ENCODE assay signal across 13 cellular contexts in genomic region chr7:99210265-99210970, GRCh38. TPM values are rescaled to one million over a fixed set of nuclear protein-coding genes. Genes with fewer than 3 reads are reported as not detected.
DNase-seq lines count a peak whose midpoint lies in the region; ATAC-seq and TF ChIP-seq lines count a peak whose summit lies in the region.
"Had no signal": no experiment of that assay in that cellular context is flagged by ENCODE, and none has a peak within 500 bp of the region (broad histone marks: within the 10 kb centered on the region; RNA-seq: fewer than 3 reads in every experiment).

No MANE protein-coding gene starts in this region.

- H4K20me1 ChIP-seq in neural progenitor cell (ENCODE audit: low read depth) = no peaks in the 10 kb centered on the region

- intact Hi-C loops in Calu3 (cut with micrococcal nuclease; ENCODE audit: unreplicated experiment) = loop anchor here (5.0 kb wide), 2 partner anchors 57 to 68 kb away; partner anchors contain the start of gene SMURF1
- intact Hi-C loops in spleen (cut with DNase I; ENCODE audit: low total_unique reads) = no loop called here
- intact Hi-C loops in activated CD4-positive, alpha-beta T cell treated with anti-CD3 and anti-CD28 coated beads for 36 hours (cut with DNase I, micrococcal nuclease) = no loop called here
- intact Hi-C loops in sciatic nerve (cut with DNase I) = no loop called here

- H3K27me3 ChIP-seq in endodermal cell (ENCODE audit: control insufficient read depth, insufficient read depth, low read length, poor library complexity, severe bottlenecking) (no peaks in the 10 kb centered on the region), neural progenitor cell (no peaks in the 10 kb centered on the region), spleen (replicated peaks in 1 of 7) (peaks cover 0 to 10% (median 0%) of the 10 kb centered on the region in 7 donors)

- H3K4me3 ChIP-seq in endodermal cell (ENCODE audit: low read length) (no peak overlapping the region), neural progenitor cell (no peak overlapping the region), spleen (no peak overlapping the region)

- H3K9me3 Mint-ChIP-seq in Calu3 (ENCODE audit: low read depth, unreplicated experiment) = no peaks in the 10 kb centered on the region
- H3K9me3 Mint-ChIP-seq in endodermal cell = no peaks in the 10 kb centered on the region
- no peaks in the 10 kb centered on the region for H3K9me3 Mint-ChIP-seq in neural progenitor cell
- no peaks in the 10 kb centered on the region for H3K9me3 Mint-ChIP-seq in activated CD4-positive, alpha-beta T cell treated with anti-CD3 and anti-CD28 coated beads for 36 hours (ENCODE audit: low read depth)
- H3K9me3 Mint-ChIP-seq: naive B cell had no signal

- BruUV-seq in Calu3 (replicated peaks; lab: Mats Ljungman, UMichigan) = TSS peak; percentile 46

- peaks cover 13% of the 10 kb centered on the region for H3K36me3 Mint-ChIP-seq in Calu3 (ENCODE audit: insufficient read depth, unreplicated experiment)
- H3K36me3 Mint-ChIP-seq in endodermal cell (ENCODE audit: low read depth) = no peaks in the 10 kb centered on the region
- no peaks in the 10 kb centered on the region for H3K36me3 Mint-ChIP-seq in neural progenitor cell
- H3K36me3 Mint-ChIP-seq in activated CD4-positive, alpha-beta T cell treated with anti-CD3 and anti-CD28 coated beads for 36 hours (ENCODE audit: low read depth) = no peaks in the 10 kb centered on the region
- H3K36me3 Mint-ChIP-seq: naive B cell had no signal

- no peaks in the 10 kb centered on the region for H3K4me1 ChIP-seq in endodermal cell (ENCODE audit: control insufficient read depth, insufficient read depth, low read length)
- H3K4me1 ChIP-seq in neural progenitor cell = peaks cover 7% of the 10 kb centered on the region
- no peaks in the 10 kb centered on the region for H3K4me1 ChIP-seq in spleen

- TF ChIP-seq POLR2A in spleen (IDR thresholded peaks at IDR 0.05) = no peak

- CTCF ChIA-PET in Calu3 (lab: Charles Lee) = interaction anchor here (1.2 to 1.3 kb wide), 2 partner anchors 10 to 48 kb away, joined by 3 to 4 read pairs; no protein-coding TSS in a partner anchor
- CTCF ChIA-PET in activated CD4-positive, alpha-beta T cell treated with anti-CD3 and anti-CD28 coated beads for 36 hours (lab: Charles Lee) = no interaction called here

- no peak overlapping the region for H3K27ac ChIP-seq in endodermal cell (ENCODE audit: low read depth, low read length)
- H3K27ac ChIP-seq in neural progenitor cell = no peak overlapping the region
- H3K27ac ChIP-seq in spleen = no peak overlapping the region

- H3K36me3 ChIP-seq in endodermal cell (ENCODE audit: control insufficient read depth, insufficient read depth, low read length) = no peaks in the 10 kb centered on the region
- H3K36me3 ChIP-seq in neural progenitor cell = no peaks in the 10 kb centered on the region
- H3K36me3 ChIP-seq in spleen = no peaks in the 10 kb centered on the region

- H3K9ac ChIP-seq in endodermal cell (ENCODE audit: extremely low read depth, low read length, poor library complexity, severe bottlenecking) (no peak overlapping the region), neural progenitor cell (no peak overlapping the region)

- no peak overlapping the region for H2AFZ ChIP-seq in neural progenitor cell (replicated peaks)

- POLR2A ChIA-PET in activated CD4-positive, alpha-beta T cell treated with anti-CD3 and anti-CD28 coated beads for 36 hours (lab: Charles Lee) = no interaction called here

- peaks cover 25% of the 10 kb centered on the region for H3K4me1 Mint-ChIP-seq in Calu3 (ENCODE audit: low read depth, unreplicated experiment)
- peaks cover 13% of the 10 kb centered on the region for H3K4me1 Mint-ChIP-seq in endodermal cell
- no peaks in the 10 kb centered on the region for H3K4me1 Mint-ChIP-seq in neural progenitor cell
- no peaks in the 10 kb centered on the region for H3K4me1 Mint-ChIP-seq in activated CD4-positive, alpha-beta T cell treated with anti-CD3 and anti-CD28 coated beads for 36 hours
- H3K4me1 Mint-ChIP-seq: naive B cell had no signal

- ATAC-seq in activated CD4-positive, alpha-beta T cell treated with anti-CD3 and anti-CD28 coated beads for 36 hours = no peak
- no peak for ATAC-seq in sciatic nerve

- H3K4me2 ChIP-seq in neural progenitor cell = no peak overlapping the region

- no peaks in the 10 kb centered on the region for H3K79me2 ChIP-seq in neural progenitor cell (ENCODE audit: low read depth)

- H3K27me3 Mint-ChIP-seq in Calu3 (ENCODE audit: unreplicated experiment) (no peaks in the 10 kb centered on the region), endodermal cell (ENCODE audit: insufficient read depth) (no peaks in the 10 kb centered on the region), neural progenitor cell (ENCODE audit: insufficient read depth, low read depth) (peaks cover 10% of the 10 kb centered on the region)
- H3K27me3 Mint-ChIP-seq in activated CD4-positive, alpha-beta T cell treated with anti-CD3 and anti-CD28 coated beads for 36 hours = peaks cover 6% of the 10 kb centered on the region

- WGBS in endodermal cell (ENCODE audit: insufficient coverage in 1 of 2, insufficient read length in 1 of 2), 2 experiments = 90 to 91% methylated on average over 2 to 3 of the region's 3 CpGs
- 65 to 79% (median 68%) methylated on average over 3 of the region's 3 CpGs for WGBS in spleen, 5 donors

- TF ChIP-seq CTCF in Calu3 (IDR thresholded peaks at IDR 0.05; ENCODE audit: unreplicated experiment) (no peak), endodermal cell (conservative IDR thresholded peaks at IDR 0.05) (no peak), neural progenitor cell (IDR thresholded peaks at IDR 0.05) (no peak), spleen (IDR thresholded peaks at IDR 0.05 in 8 of 11, conservative IDR thresholded peaks at IDR 0.05 in 3 of 11) (no peak)

- peak overlapping the region; percentile 50 for H3K4me3 Mint-ChIP-seq in Calu3 (ENCODE audit: low read depth, unreplicated experiment)
- no peak overlapping the region for H3K4me3 Mint-ChIP-seq in endodermal cell
- H3K4me3 Mint-ChIP-seq in neural progenitor cell = no peak overlapping the region
- no peak overlapping the region for H3K4me3 Mint-ChIP-seq in activated CD4-positive, alpha-beta T cell treated with anti-CD3 and anti-CD28 coated beads for 36 hours
- H3K4me3 Mint-ChIP-seq: naive B cell had no signal

- DNase-seq in Calu3 (peak; percentile 40), NCI-H748 treated with DMSO at 0.1 percent for 48 hours (lab: John Stamatoyannopoulos, UW) (peak; percentile 7), endodermal cell (no peak), neural progenitor cell (ENCODE audit: low spot score) (no peak), spleen (no peak), sciatic nerve (ENCODE audit: low spot score) (no peak)
- DNase-seq in activated naive CD4-positive, alpha-beta T cell (lab: John Stamatoyannopoulos, UW) = no peak
- DNase-seq in activated CD4-positive, alpha-beta T cell treated with anti-CD3 and anti-CD28 coated beads for 36 hours = no peak
- DNase-seq: erythroblast, naive B cell, NCI-H2171 treated with DMSO at 0.1 percent for 48 hours, RPMI8226 had no signal

- peak overlapping the region; percentile 100 for H3K27ac Mint-ChIP-seq in Calu3 (ENCODE audit: unreplicated experiment)
- H3K27ac Mint-ChIP-seq in endodermal cell = peak overlapping the region; percentile 20
- peak overlapping the region; percentile 4 for H3K27ac Mint-ChIP-seq in neural progenitor cell
- no peak overlapping the region for H3K27ac Mint-ChIP-seq in activated CD4-positive, alpha-beta T cell treated with anti-CD3 and anti-CD28 coated beads for 36 hours
- H3K27ac Mint-ChIP-seq: naive B cell had no signal

- no peaks in the 10 kb centered on the region for H3F3A ChIP-seq in neural progenitor cell (ENCODE audit: low read depth)

- H3K9me3 ChIP-seq in endodermal cell (ENCODE audit: control insufficient read depth, low read length) = no peaks in the 10 kb centered on the region
- H3K9me3 ChIP-seq in neural progenitor cell (ENCODE audit: low read depth) = no peaks in the 10 kb centered on the region
- no peaks in the 10 kb centered on the region for H3K9me3 ChIP-seq in spleen

RNA-seq across cellular contexts. Expression of gene KPNA7, which starts 2.5 kb away (rescaled TPM):
- 3.0 and 3.3 TPM in 2 replicates for total RNA-seq in Calu3 (2022)
- not detected for total RNA-seq in endodermal cell
- not detected for polyA plus RNA-seq in endodermal cell (2013, experiment 1 of 2)
- not detected for polyA plus RNA-seq in endodermal cell (2013, experiment 2 of 2)
- total RNA-seq in neural progenitor cell (ENCODE audit: low replicate concordance) = not detected in 2 replicates
- not detected for total RNA-seq in spleen
- polyA plus RNA-seq in spleen = not detected
- not detected for total RNA-seq in activated CD4-positive, alpha-beta T cell treated with anti-CD3 and anti-CD28 coated beads for 36 hours
- total RNA-seq in sciatic nerve = not detected
- total RNA-seq: H1 had no signal
- polyA plus RNA-seq: H1 had no signal

Comparison
In these comparisons a context has a peak if more than half of its experiments do, and no peak if none do; other contexts are left out.
1. DNase-seq: peak in Calu3 (single experiment) and NCI-H748 treated with DMSO at 0.1 percent for 48 hours (single experiment); none in endodermal cell (single experiment), neural progenitor cell (single experiment), activated naive CD4-positive, alpha-beta T cell (0 of 4), spleen (single experiment), activated CD4-positive, alpha-beta T cell treated with anti-CD3 and anti-CD28 coated beads for 36 hours (single experiment) and sciatic nerve (single experiment).